27 cellular contexts compared by ENCODE assay signal in the genomic region with DNA sequence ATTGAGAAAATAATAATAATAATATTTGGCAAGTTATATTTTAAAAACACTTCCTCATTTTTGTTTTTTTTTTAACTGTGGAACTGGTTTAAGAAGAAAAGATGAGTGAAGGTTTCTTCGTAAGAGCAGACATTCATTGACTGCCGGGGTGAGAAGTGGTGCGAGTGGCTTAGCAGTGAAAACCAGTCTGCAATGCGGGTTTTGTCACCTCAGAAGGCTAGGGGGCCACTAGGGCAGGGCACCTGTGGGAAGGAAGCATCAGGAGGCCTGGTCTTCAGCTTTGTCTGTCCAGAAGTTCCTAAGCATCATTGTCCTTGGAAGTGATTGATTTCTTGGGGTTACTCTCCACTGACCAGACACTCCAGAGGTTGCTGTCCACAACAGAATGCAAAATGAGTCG.
"Had no signal": no experiment of that assay in that cellular context is flagged by ENCODE, and none has a peak within 500 bp of the region (broad histone marks: within the 10 kb centered on the region; RNA-seq: fewer than 3 reads in every experiment).

No MANE protein-coding gene starts in this region.

- H3K9me3 ChIP-seq: neutrophil, pancreas, prostate gland, right lobe of liver, stomach, thoracic aorta, thyroid gland, tibial nerve, upper lobe of left lung, vagina had no signal

- H3K9me3 Mint-ChIP-seq: natural killer cell treated with Interleukin-12 subunit alpha and Interleukin-12 subunit beta and Interleukin-15 and Interleukin-18, amount 100 ng/mL, for 72 hours; nephron progenitor cell; stimulated activated effector memory CD8-positive, alpha-beta T cell treated with anti-CD3 and anti-CD28 coated beads, Interleukin-12 subunit alpha, Interleukin-12 subunit beta, amount 100 ng/mL, for 72 hours; stimulated activated naive B cell treated with anti-CD40 and anti-IgM and Interleukin-4, amounts not matched to agents 10 μg/mL and 1 μg/mL and 100 μg/mL, for 72 hours; stimulated activated naive CD8-positive, alpha-beta T cell treated with anti-CD3 and anti-CD28 coated beads, Interleukin-15, Interleukin-2, amounts not matched to agents 100 ng/mL and 50 ng/mL, for 24 hours had no signal

- FAIRE-seq: urothelium cell line had no signal

- H3K4me1 Mint-ChIP-seq: neural crest cell; stimulated activated effector memory CD8-positive, alpha-beta T cell treated with anti-CD3 and anti-CD28 coated beads, Interleukin-12 subunit alpha, Interleukin-12 subunit beta, amount 100 ng/mL, for 72 hours; stimulated activated naive B cell treated with anti-CD40 and anti-IgM and Interleukin-4, amounts not matched to agents 10 μg/mL and 1 μg/mL and 100 μg/mL, for 72 hours had no signal

- H3K4me3 ChIP-seq: pancreas, prostate gland, right lobe of liver, sigmoid colon, stomach, thoracic aorta, thyroid gland, tibial nerve, upper lobe of left lung, vagina had no signal

- H3K36me3 ChIP-seq: neutrophil, pancreas, prostate gland, right lobe of liver, sigmoid colon, stomach, thoracic aorta, thyroid gland, tibial nerve, upper lobe of left lung, vagina had no signal

- ATAC-seq: pancreas; right cardiac atrium; right lobe of liver; stimulated activated effector memory CD8-positive, alpha-beta T cell treated with anti-CD3 and anti-CD28 coated beads, Interleukin-12 subunit alpha, Interleukin-12 subunit beta, amount 100 ng/mL, for 72 hours; stimulated activated naive B cell treated with anti-CD40 and anti-IgM and Interleukin-4, amounts not matched to agents 10 μg/mL and 1 μg/mL and 100 μg/mL, for 72 hours had no signal

- H3K4me1 ChIP-seq: pancreas, prostate gland, right lobe of liver, sigmoid colon, stomach, thyroid gland, tibial nerve, upper lobe of left lung, vagina had no signal

- H3K27ac ChIP-seq: neutrophil, pancreas, prostate gland, right lobe of liver, sigmoid colon, stomach, thoracic aorta, thyroid gland, tibial nerve, upper lobe of left lung, vagina had no signal

- H3K4me3 Mint-ChIP-seq: natural killer cell treated with Interleukin-12 subunit alpha and Interleukin-12 subunit beta and Interleukin-15 and Interleukin-18, amount 100 ng/mL, for 72 hours; nephron progenitor cell; neural crest cell; stimulated activated effector memory CD8-positive, alpha-beta T cell treated with anti-CD3 and anti-CD28 coated beads, Interleukin-12 subunit alpha, Interleukin-12 subunit beta, amount 100 ng/mL, for 72 hours; stimulated activated naive B cell treated with anti-CD40 and anti-IgM and Interleukin-4, amounts not matched to agents 10 μg/mL and 1 μg/mL and 100 μg/mL, for 72 hours; stimulated activated naive CD8-positive, alpha-beta T cell treated with anti-CD3 and anti-CD28 coated beads, Interleukin-15, Interleukin-2, amounts not matched to agents 100 ng/mL and 50 ng/mL, for 24 hours had no signal

- H3K27me3 ChIP-seq: neutrophil, pancreas, right lobe of liver, sigmoid colon, stomach, thyroid gland, tibial nerve, upper lobe of left lung, vagina had no signal

- H3K36me3 Mint-ChIP-seq: natural killer cell treated with Interleukin-12 subunit alpha and Interleukin-12 subunit beta and Interleukin-15 and Interleukin-18, amount 100 ng/mL, for 72 hours; stimulated activated effector memory CD8-positive, alpha-beta T cell treated with anti-CD3 and anti-CD28 coated beads, Interleukin-12 subunit alpha, Interleukin-12 subunit beta, amount 100 ng/mL, for 72 hours; stimulated activated naive B cell treated with anti-CD40 and anti-IgM and Interleukin-4, amounts not matched to agents 10 μg/mL and 1 μg/mL and 100 μg/mL, for 72 hours had no signal

- H3K27ac Mint-ChIP-seq: natural killer cell treated with Interleukin-12 subunit alpha and Interleukin-12 subunit beta and Interleukin-15 and Interleukin-18, amount 100 ng/mL, for 72 hours; nephron progenitor cell; stimulated activated effector memory CD8-positive, alpha-beta T cell treated with anti-CD3 and anti-CD28 coated beads, Interleukin-12 subunit alpha, Interleukin-12 subunit beta, amount 100 ng/mL, for 72 hours; stimulated activated naive B cell treated with anti-CD40 and anti-IgM and Interleukin-4, amounts not matched to agents 10 μg/mL and 1 μg/mL and 100 μg/mL, for 72 hours; stimulated activated naive CD8-positive, alpha-beta T cell treated with anti-CD3 and anti-CD28 coated beads, Interleukin-15, Interleukin-2, amounts not matched to agents 100 ng/mL and 50 ng/mL, for 24 hours had no signal

- DNase-seq: nephron progenitor cell; nucleus accumbens; pancreas; right cardiac atrium; right lobe of liver; sigmoid colon; small intestine; stimulated activated CD4-positive, alpha-beta T cell treated with anti-CD3 and anti-CD28 coated beads, Interleukin-15, amount 100 ng/mL, for 24 hours; stimulated activated CD4-positive, alpha-beta T cell treated with anti-CD3 and anti-CD28 coated beads, Interleukin-2, amount 100 ng/mL, for 24 hours; stimulated activated CD4-positive, alpha-beta T cell treated with anti-CD3 and anti-CD28 coated beads, Interleukin-2, amount 100 ng/mL, for 48 hours; stimulated activated CD4-positive, alpha-beta T cell treated with anti-CD3 and anti-CD28 coated beads, Interleukin-4, amount 100 ng/mL, for 24 hours; stimulated activated naive B cell treated with anti-CD40 and anti-IgM and Interleukin-4, amounts not matched to agents 10 μg/mL and 1 μg/mL and 100 μg/mL, for 72 hours; stimulated activated naive CD4-positive, alpha-beta T cell treated with Interleukin-2 at 50 U/mL for 16 hours; stomach; thyroid gland; trophoblast cell; upper lobe of left lung had no signal
